22 cellular contexts compared by ENCODE assay signal in the genomic region with DNA sequence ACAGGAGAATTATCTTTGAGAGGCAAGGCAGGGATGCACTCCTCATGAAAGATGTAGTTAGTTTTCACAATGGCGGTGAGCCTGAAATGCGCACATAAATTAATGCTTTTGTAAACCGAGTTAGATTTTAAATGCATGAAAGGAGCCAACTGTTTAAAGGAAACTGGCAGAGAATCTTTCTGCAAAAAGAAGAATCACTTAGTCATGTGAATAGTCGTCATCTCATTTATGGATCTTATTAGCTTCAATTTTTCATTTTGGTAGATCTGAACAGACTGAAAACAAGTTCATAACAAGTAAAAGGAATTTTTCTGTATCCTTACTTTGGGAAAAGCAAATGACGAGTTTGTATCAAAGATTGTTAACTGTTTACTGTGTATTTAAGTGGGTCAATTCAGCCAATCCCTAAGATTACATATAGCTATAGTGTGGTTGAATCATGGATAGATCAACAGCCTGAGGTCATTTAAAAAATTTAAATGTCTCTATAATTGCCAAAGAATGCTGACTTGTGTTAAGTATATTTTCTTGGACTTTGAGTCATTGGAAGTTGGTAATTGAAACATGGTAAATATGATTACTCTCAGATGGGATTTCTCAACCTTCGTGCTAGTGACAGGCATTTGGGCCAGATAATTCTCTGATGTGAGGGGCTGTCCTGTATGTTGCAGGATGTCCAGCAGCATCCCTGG.
"Had no signal": no experiment of that assay in that cellular context is flagged by ENCODE, and none has a peak within 500 bp of the region (broad histone marks: within the 10 kb centered on the region; RNA-seq: fewer than 3 reads in every experiment).

No MANE protein-coding gene starts in this region.

- H3K79me2 ChIP-seq: parathyroid adenoma had no signal

- FAIRE-seq: islet of Langerhans, TTC549 had no signal

- H3K9ac ChIP-seq: parathyroid adenoma had no signal

- H3K4me1 Mint-ChIP-seq: activated B cell treated with CpG ODN at 0.5 μM for 24 hours; naive thymus-derived CD4-positive, alpha-beta T cell; stimulated activated naive CD8-positive, alpha-beta T cell treated with anti-CD3 and anti-CD28 coated beads, Interleukin-15, amount 100 ng/mL, for 72 hours had no signal

- H3K27me3 ChIP-seq: brain microvascular endothelial cell, gastrocnemius medialis, testis, upper lobe of left lung had no signal

- H3K4me1 ChIP-seq: gastrocnemius medialis, parathyroid adenoma, testis, upper lobe of left lung had no signal

- DNase-seq: activated B cell treated with CpG ODN at 0.5 μM for 24 hours; activated CD4-positive, alpha-beta T cell treated with anti-CD3 and anti-CD28 coated beads for 48 hours; activated CD8-positive, alpha-beta memory T cell treated with anti-CD3 and anti-CD28 coated beads, Interleukin-2, amount 50 U/mL, for 48 hours; activated gamma-delta T cell; activated T-cell treated with anti-CD3 and anti-CD28 coated beads, Interleukin-2, amount 50 U/mL, for 72 hours; amygdala; brain microvascular endothelial cell; cerebellar nuclear complex; dermis blood vessel endothelial cell; erythroblast; gastrocnemius medialis; mucosa of descending colon; naive thymus-derived CD4-positive, alpha-beta T cell; stimulated activated CD4-positive, alpha-beta T cell treated with anti-CD3 and anti-CD28 coated beads, Interleukin-1b, Interleukin-23, amount 100 ng/mL, for 48 hours; stimulated activated naive CD8-positive, alpha-beta T cell treated with anti-CD3 and anti-CD28 coated beads, Interleukin-15, amount 100 ng/mL, for 72 hours; T-helper 2 cell; testis; upper lobe of left lung had no signal

- H3K27ac Mint-ChIP-seq: activated B cell treated with CpG ODN at 0.5 μM for 24 hours; activated naive CD4-positive, alpha-beta T cell treated with anti-CD3 and anti-CD28 coated beads, Interleukin-2, amount 50 U/mL, for 72 hours; activated T-cell treated with anti-CD3 and anti-CD28 coated beads, Interleukin-2, amount 50 U/mL, for 72 hours; naive thymus-derived CD4-positive, alpha-beta T cell; stimulated activated naive CD8-positive, alpha-beta T cell treated with anti-CD3 and anti-CD28 coated beads, Interleukin-15, amount 100 ng/mL, for 72 hours had no signal

- H2AFZ ChIP-seq: parathyroid adenoma had no signal

- H3K36me3 ChIP-seq: brain microvascular endothelial cell, gastrocnemius medialis, upper lobe of left lung had no signal

- H3K36me3 Mint-ChIP-seq: activated naive CD4-positive, alpha-beta T cell treated with anti-CD3 and anti-CD28 coated beads, Interleukin-2, amount 50 U/mL, for 72 hours; naive thymus-derived CD4-positive, alpha-beta T cell had no signal

- H3K27ac ChIP-seq: brain microvascular endothelial cell, gastrocnemius medialis, parathyroid adenoma, testis, upper lobe of left lung had no signal

- H3K9me3 Mint-ChIP-seq: activated B cell treated with CpG ODN at 0.5 μM for 24 hours; activated naive CD4-positive, alpha-beta T cell treated with anti-CD3 and anti-CD28 coated beads, Interleukin-2, amount 50 U/mL, for 72 hours; stimulated activated naive CD8-positive, alpha-beta T cell treated with anti-CD3 and anti-CD28 coated beads, Interleukin-15, amount 100 ng/mL, for 72 hours had no signal

- H3K4me3 Mint-ChIP-seq: activated B cell treated with CpG ODN at 0.5 μM for 24 hours; activated T-cell treated with anti-CD3 and anti-CD28 coated beads, Interleukin-2, amount 50 U/mL, for 72 hours; naive thymus-derived CD4-positive, alpha-beta T cell; stimulated activated naive CD8-positive, alpha-beta T cell treated with anti-CD3 and anti-CD28 coated beads, Interleukin-15, amount 100 ng/mL, for 72 hours had no signal

- ATAC-seq: activated naive CD4-positive, alpha-beta T cell treated with anti-CD3 and anti-CD28 coated beads, Interleukin-2, amount 50 U/mL, for 72 hours; activated T-cell treated with anti-CD3 and anti-CD28 coated beads, Interleukin-2, amount 50 U/mL, for 72 hours; gastrocnemius medialis; naive thymus-derived CD4-positive, alpha-beta T cell; stimulated activated naive CD8-positive, alpha-beta T cell treated with anti-CD3 and anti-CD28 coated beads, Interleukin-15, amount 100 ng/mL, for 72 hours had no signal

- H3K4me3 ChIP-seq: gastrocnemius medialis, mucosa of descending colon, testis, upper lobe of left lung had no signal

- H3K9me3 ChIP-seq: gastrocnemius medialis, mucosa of descending colon, testis, upper lobe of left lung had no signal
